In the genomic region with DNA sequence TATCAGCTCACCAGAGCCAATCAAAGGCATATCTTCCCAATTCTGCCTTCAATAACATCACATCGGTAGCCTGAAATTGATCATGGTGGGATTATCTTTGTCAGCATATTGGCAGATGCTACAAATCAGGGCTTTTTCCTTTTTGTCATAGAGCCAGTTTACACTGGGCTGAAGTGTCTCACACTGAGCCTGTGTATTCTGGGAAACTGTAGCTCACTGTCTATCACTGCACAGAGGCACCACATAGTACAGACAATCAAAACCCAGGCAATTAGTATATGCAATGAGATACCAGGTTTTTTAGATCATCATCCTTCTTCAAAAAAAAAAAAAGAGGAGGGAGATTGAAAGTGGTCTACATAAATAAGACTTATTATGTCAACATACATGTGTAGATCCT, we compare ENCODE assay signal across 10 cellular contexts.
"Had no signal": no experiment of that assay in that cellular context is flagged by ENCODE, and none has a peak within 500 bp of the region (broad histone marks: within the 10 kb centered on the region; RNA-seq: fewer than 3 reads in every experiment).

No MANE protein-coding gene starts in this region.

- H3K9me3 Mint-ChIP-seq: activated B cell treated with CpG ODN at 0.5 μM for 24 hours; activated CD4-positive, alpha-beta T cell treated with anti-CD3 and anti-CD28 coated beads, Interleukin-2, amount 10 ng/mL, durations not matched to agents 7 days and 5 days; neural crest cell had no signal

- H3K36me3 ChIP-seq: cardiac muscle cell, thyroid gland had no signal

- H3K27me3 Mint-ChIP-seq: activated B cell treated with CpG ODN at 0.5 μM for 24 hours; activated CD4-positive, alpha-beta T cell treated with anti-CD3 and anti-CD28 coated beads, Interleukin-2, amount 10 ng/mL, durations not matched to agents 7 days and 5 days had no signal

- H3K4me3 Mint-ChIP-seq: activated B cell treated with CpG ODN at 0.5 μM for 24 hours; activated CD4-positive, alpha-beta T cell treated with anti-CD3 and anti-CD28 coated beads, Interleukin-2, amount 10 ng/mL, durations not matched to agents 7 days and 5 days; neural crest cell had no signal

- H3K27me3 ChIP-seq: cardiac muscle cell, thyroid gland had no signal

- DNase-seq: activated B cell treated with CpG ODN at 0.5 μM for 24 hours; activated CD4-positive, alpha-beta T cell treated with anti-CD3 and anti-CD28 coated beads, Interleukin-2, amount 10 ng/mL, durations not matched to agents 7 days and 5 days; activated naive CD4-positive, alpha-beta T cell treated with anti-CD3 and anti-CD28 coated beads, Interleukin-2, amount 50 U/mL, for 16 hours; hippocampal formation; kidney; left ventricle myocardium superior; stimulated activated CD4-positive, alpha-beta T cell treated with anti-CD3 and anti-CD28 coated beads, Interleukin-1b, Interleukin-23, amount 100 ng/mL, for 48 hours; thyroid gland had no signal

- H3K4me3 ChIP-seq: cardiac muscle cell, thyroid gland had no signal

- H3K27ac ChIP-seq: cardiac muscle cell, thyroid gland had no signal

- H3K9me3 ChIP-seq: thyroid gland had no signal
